ENCODE assay signal across 8 cellular contexts in the genomic region with DNA sequence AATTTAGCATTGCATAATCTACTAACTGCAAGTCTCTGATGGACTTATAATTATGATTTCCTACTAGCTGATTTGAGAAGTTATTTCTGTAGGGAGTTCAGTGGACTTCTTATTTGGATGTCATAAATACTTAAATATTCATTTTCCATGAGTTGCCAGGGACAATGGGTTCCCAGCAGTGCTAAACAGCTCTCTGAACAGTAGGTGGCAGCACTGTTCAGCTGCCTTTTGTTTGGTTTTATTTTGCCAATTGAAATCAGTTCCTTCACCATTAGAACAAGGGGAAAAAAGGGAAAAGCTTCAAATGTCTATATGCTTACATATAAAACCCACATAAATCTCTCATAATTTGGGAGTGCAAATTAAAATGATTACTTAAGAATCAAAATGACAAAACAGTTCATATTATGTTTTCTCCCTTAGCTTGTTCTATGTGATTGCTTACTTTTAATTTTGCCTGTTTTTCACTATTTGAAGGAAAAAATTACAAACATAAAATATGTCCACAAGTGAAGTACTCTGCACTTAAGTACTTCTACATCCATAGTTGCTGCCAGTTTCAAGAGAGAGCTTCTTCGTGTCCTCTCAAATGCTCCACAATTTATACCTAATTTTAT.
DNase-seq lines count a peak whose midpoint lies in the region; TF ChIP-seq lines count a peak whose summit lies in the region.

No MANE protein-coding gene starts in this region.

- H2BK20ac ChIP-seq in H9 (ENCODE audit: low read depth, low read length, poor library complexity, severe bottlenecking): no peak overlapping the region

- DNase-seq in GM03348 (ENCODE audit: low spot score) (peak; percentile 72), H9 (peak; percentile 41), MG63 (peak; percentile 9), T1000 (lab: John Stamatoyannopoulos, UW) (peak; percentile 9), fibroblast of peridontal ligament (ENCODE audit: extremely low read depth) (peak; percentile 71), nucleus accumbens (lab: John Stamatoyannopoulos, UW) (peak in 37 of 56 donors; percentile 1 to 65 (median 22)), KG1 (lab: John Stamatoyannopoulos, UW) (no peak)

- H3K27ac Mint-ChIP-seq in H9: peak overlapping the region in 1 of 3 experiments; percentile 58; a peak in 1 of 7 replicates

- H3K14ac ChIP-seq in H9 (ENCODE audit: insufficient read depth, low read length): no peak overlapping the region

- no peaks in the 10 kb centered on the region for H4K20me1 ChIP-seq in H9 (ENCODE audit: control insufficient read depth, insufficient read depth, insufficient read length)

- H3K27ac ChIP-seq in 22Rv1 (peak overlapping the region; percentile 37; the same call in 1 of the 2 replicates), H9 (ENCODE audit: insufficient read length, low read depth, low read length) (no peak overlapping the region)

- H3K36me3 ChIP-seq in MG63: no peaks in the 10 kb centered on the region

- H3K4ac ChIP-seq in H9 (ENCODE audit: low read depth, low read length): no peak overlapping the region

- no peak overlapping the region for H4K5ac ChIP-seq in H9 (ENCODE audit: insufficient read length, low read depth, low read length)

- H3K23ac ChIP-seq in H9 (ENCODE audit: insufficient read length, low read depth, low read length): no peak overlapping the region

- no peaks in the 10 kb centered on the region for H3K23me2 ChIP-seq in H9 (ENCODE audit: insufficient read length, low read depth, low read length, poor library complexity, severe bottlenecking)

- H4K91ac ChIP-seq in H9 (ENCODE audit: insufficient read length, low read depth, low read length): no peak overlapping the region

- no peak overlapping the region for H3T11ph ChIP-seq in H9 (ENCODE audit: low read length)

- no peaks in the 10 kb centered on the region for H3K4me1 ChIP-seq in H9 (ENCODE audit: insufficient read depth, low read length)

- no peak overlapping the region for H2AK5ac ChIP-seq in H9 (ENCODE audit: insufficient read length, low read length)

- no peak overlapping the region for H2BK5ac ChIP-seq in H9 (ENCODE audit: insufficient read length, low read length)

- H3K9me3 Mint-ChIP-seq in H9: no peaks in the 10 kb centered on the region

- H3K9me3 ChIP-seq in H9 (ENCODE audit: control insufficient read depth, low read depth, low read length): no peaks in the 10 kb centered on the region
- H3K9me3 ChIP-seq in MG63: no peaks in the 10 kb centered on the region

- no peak overlapping the region for H3K9ac ChIP-seq in H9 (ENCODE audit: extremely low read depth, insufficient read length, low read length)

- no peak overlapping the region for H2AFZ ChIP-seq in H9 (ENCODE audit: low read length)

- TF ChIP-seq CTCF in 22Rv1 (IDR thresholded peaks at IDR 0.05) (peak; percentile 99), H9 (conservative IDR thresholded peaks at IDR 0.05) (peak; percentile 96)

- H3K27me3 ChIP-seq in H9 (ENCODE audit: insufficient read depth, low read length): no peaks in the 10 kb centered on the region
- no peaks in the 10 kb centered on the region for H3K27me3 ChIP-seq in MG63

- H3K79me2 ChIP-seq in H9 (ENCODE audit: insufficient read depth, low read length): no peaks in the 10 kb centered on the region

- no peak overlapping the region for H3K4me3 Mint-ChIP-seq in H9

- no peak overlapping the region for H3K4me3 ChIP-seq in MG63

- no peak overlapping the region for H2BK15ac ChIP-seq in H9 (ENCODE audit: low read depth, low read length)

- H3K56ac ChIP-seq in H9 (ENCODE audit: insufficient read length, low read depth, low read length): no peak overlapping the region

- H3K79me1 ChIP-seq in H9 (ENCODE audit: insufficient read depth, low read depth, low read length, poor library complexity, severe bottlenecking): no peaks in the 10 kb centered on the region

- H3K36me3 Mint-ChIP-seq in H9 (ENCODE audit: insufficient read depth in 1 of 3, low read depth in 3 of 3): no peaks in the 10 kb centered on the region; a peak in 1 of 7 replicates

- no CpG with 5 or more reads among the region's 1 CpG for WGBS in H9 (ENCODE audit: extremely low coverage, insufficient read length, low lambda C conversion rate)

- no peak overlapping the region for H2BK12ac ChIP-seq in H9 (ENCODE audit: insufficient read length, low read depth, low read length)

- H3K4me2 ChIP-seq in H9 (ENCODE audit: insufficient read depth, insufficient read length, low read length): no peak overlapping the region

- H4K8ac ChIP-seq in H9 (replicated peaks; ENCODE audit: insufficient read length, low read depth, low read length): no peak overlapping the region

- H3K4me1 Mint-ChIP-seq in H9: peaks cover 9 to 12% of the 10 kb centered on the region in 2 experiments

- no peak overlapping the region for H3K18ac ChIP-seq in H9 (ENCODE audit: insufficient read length, low read depth, low read length)

- no peak overlapping the region for H2BK120ac ChIP-seq in H9 (ENCODE audit: low read depth, low read length, poor library complexity, severe bottlenecking)

- H3K27me3 Mint-ChIP-seq in H9 (ENCODE audit: low read depth): no peaks in the 10 kb centered on the region
